ENCODE assay signal across 8 cellular contexts in genomic region chr18:48951448-48952286, GRCh38. TPM values are rescaled to one million over a fixed set of nuclear protein-coding genes. Genes with fewer than 3 reads are reported as not detected.
A peak's percentile ranks its signal among the peaks of the same experiment; 100 is the strongest.
DNase-seq lines count a peak whose midpoint lies in the region; ATAC-seq and TF ChIP-seq lines count a peak whose summit lies in the region.

No MANE protein-coding gene starts in this region.

- no peaks in the 10 kb centered on the region for H3K27me3 ChIP-seq in layer of hippocampus (ENCODE audit: control insufficient read depth, insufficient read depth, low read length)

- peak; percentile 81 for DNase-seq in AG09319 (ENCODE audit: extremely low read depth, low read depth)
- DNase-seq in NCI-H460 (ENCODE audit: extremely low read depth, low read depth), result peak; percentile 56
- peak; percentile 47 to 56 for DNase-seq in activated CD4-positive, alpha-beta T cell treated with anti-CD3 and anti-CD28 coated beads for 24 hours (ENCODE audit: low read depth in 2 of 2)
- DNase-seq in stimulated activated CD4-positive, alpha-beta T cell treated with anti-CD3 and anti-CD28 coated beads, Interleukin-2, amount 100 ng/mL, for 24 hours, result peak; percentile 71 to 75

- H3K27ac ChIP-seq in cingulate gyrus (ENCODE audit: low read depth, low read length) (peak overlapping the region; percentile 96), layer of hippocampus (ENCODE audit: low read depth, low read length) (peak overlapping the region; percentile 96)

- TF ChIP-seq CTCF in AG09319 (IDR thresholded peaks at IDR 0.05; ENCODE audit: low read depth, low read length), result no peak; the same call in 1 of the 2 replicates

- peak; percentile 38 for ATAC-seq in GM19025 (IDR thresholded peaks at IDR 0.05; ENCODE audit: low read depth, unreplicated experiment)
- peak; percentile 36 for ATAC-seq in HG03159 (IDR thresholded peaks at IDR 0.05; ENCODE audit: unreplicated experiment)

RNA-seq across cellular contexts. Expression of gene SMAD7, which starts 0.9 kb away (rescaled TPM):
- total RNA-seq in NCI-H460 (2014; rRNA removed; shearing (Covaris generic)), result 2.0 and 2.1 TPM in 2 replicates
- 5.3 and 5.8 TPM in 2 replicates for polyA plus RNA-seq in NCI-H460 (2014; cell fraction: nucleus; rRNA removed)

Comparison
In these comparisons a context has a peak if more than half of its experiments do, and no peak if none do; other contexts are left out.
1. Peak in every context shown above with its lines: DNase-seq, ATAC-seq and H3K27ac ChIP-seq.